ENCODE assay signal across 8 cellular contexts in the genomic region with DNA sequence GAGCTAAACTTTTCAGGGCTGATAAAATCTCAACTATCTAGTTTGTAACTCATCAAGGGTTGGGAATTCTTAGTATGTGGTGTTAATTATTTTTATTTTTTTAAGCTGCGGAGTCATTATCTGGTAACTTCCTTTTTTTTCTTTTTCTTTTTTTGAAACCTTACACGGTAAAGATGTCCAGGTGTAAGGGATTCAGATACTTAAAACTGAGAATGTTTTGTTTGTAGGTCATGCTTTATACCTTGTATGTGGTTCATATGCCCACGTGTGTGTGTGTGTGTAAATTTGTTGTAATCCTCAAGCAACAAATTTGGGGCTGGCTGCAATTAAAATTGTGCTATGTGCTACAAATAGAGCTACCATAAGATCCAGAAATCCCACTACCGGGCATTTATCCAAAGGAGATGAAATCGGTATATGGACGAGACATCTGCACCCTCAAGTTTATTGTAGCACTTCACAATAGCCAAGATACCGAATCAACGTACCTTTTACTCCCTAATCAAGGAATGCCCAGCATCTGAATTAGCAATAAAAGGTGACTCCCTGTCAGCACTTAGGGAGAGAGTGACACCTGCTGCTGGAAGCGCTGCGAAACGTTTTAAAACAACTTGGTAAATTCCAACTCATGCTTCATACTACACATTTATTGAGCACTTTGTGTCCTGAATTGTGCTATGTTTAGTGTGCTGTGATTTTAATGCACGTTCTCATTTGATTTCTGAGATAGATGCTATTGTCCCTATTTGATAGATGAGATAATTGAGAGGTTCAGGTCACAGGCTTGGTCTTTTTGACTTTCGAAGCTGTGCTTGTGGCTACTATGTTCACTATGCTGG. TPM values are rescaled to one million over a fixed set of nuclear protein-coding genes. Genes with fewer than 3 reads are reported as not detected.
DNase-seq lines count a peak whose midpoint lies in the region; ATAC-seq, FAIRE-seq and TF ChIP-seq lines count a peak whose summit lies in the region.

No MANE protein-coding gene starts in this region.

- no peaks in the 10 kb centered on the region for H3K27me3 ChIP-seq in keratinocyte (ENCODE audit: control insufficient read depth, extremely low read depth, insufficient read depth, low read length)

- TF ChIP-seq CTCF in AG09309 (IDR thresholded peaks at IDR 0.05; ENCODE audit: control insufficient read depth, insufficient read depth, low read depth, low read length, missing control alignments), result peak; percentile 40
- peak; percentile 17; the same call in 1 of the 2 replicates for TF ChIP-seq CTCF in GM12874 (IDR thresholded peaks at IDR 0.05; ENCODE audit: insufficient read depth, low read depth, low read length)
- TF ChIP-seq CTCF in keratinocyte (optimal IDR thresholded peaks at IDR 0.05 in 1 of 3, IDR thresholded peaks at IDR 0.05 in 1 of 3, conservative IDR thresholded peaks at IDR 0.05 in 1 of 3; ENCODE audit: extremely low read depth in 1 of 3, insufficient read depth in 2 of 3, low read length in 3 of 3), result peak in 2 of 3 experiments; percentile 22 to 34
- no peak for TF ChIP-seq CTCF in GM20000 (IDR thresholded peaks at IDR 0.05; ENCODE audit: extremely low read depth, missing control alignments)

- FAIRE-seq in keratinocyte (lab: Jason Lieb, UNC), result no peak

- ATAC-seq in activated CD4-positive, CD25-positive, alpha-beta regulatory T cell treated with anti-CD3 and anti-CD28 coated beads, Interleukin-2, amount 50 U/mL, for 24 hours, result no peak

- H3K9me3 ChIP-seq in keratinocyte (ENCODE audit: control insufficient read depth, low read depth, low read length), result no peaks in the 10 kb centered on the region

- peaks cover 4 to 6% of the 10 kb centered on the region in 2 experiments for H3K36me3 ChIP-seq in keratinocyte (ENCODE audit: control insufficient read depth in 2 of 2, extremely low read depth in 1 of 2, insufficient read depth in 2 of 2, low read length in 2 of 2)

- no peak overlapping the region for H3K27ac ChIP-seq in keratinocyte (ENCODE audit: control insufficient read depth, insufficient read depth, low read length)

- H2AFZ ChIP-seq in keratinocyte (ENCODE audit: control insufficient read depth, low read length), result no peak overlapping the region

- DNase-seq in AG09309 (ENCODE audit: low read depth) (no peak), RKO (ENCODE audit: low spot score) (peak; percentile 23), keratinocyte (ENCODE audit: low read depth, low spot score) (no peak), activated T-cell treated with anti-CD3 and anti-CD28 coated beads for 4 hours (no peak), GM20000 (ENCODE audit: low spot score) (no peak)
- no peak for DNase-seq in activated effector memory CD4-positive, alpha-beta T cell treated with anti-CD3 and anti-CD28 coated beads, Interleukin-2, amount 50 U/mL, for 16 hours

- H3K4me1 ChIP-seq in keratinocyte (ENCODE audit: control insufficient read depth, extremely low read depth, insufficient read depth, low read length), result no peaks in the 10 kb centered on the region

- H3K9ac ChIP-seq in keratinocyte (ENCODE audit: control insufficient read depth, extremely low read depth, insufficient read depth, low read length), result no peak overlapping the region

- H3K9me1 ChIP-seq in keratinocyte (ENCODE audit: control insufficient read depth, extremely low read depth, insufficient read depth, low read length), result no peaks in the 10 kb centered on the region

- dilution Hi-C loops in keratinocyte (cut with MboI; ENCODE audit: extremely low pct_ligation_motif_present, low sequenced_read_pairs), result loop anchor here (25.0 kb wide), 1 partner anchor 119 kb away; no protein-coding TSS in a partner anchor

- H3K4me3 ChIP-seq in AG09309 (ENCODE audit: control insufficient read depth, low read depth, low read length) (no peak overlapping the region), keratinocyte (ENCODE audit: control insufficient read depth in 2 of 3, extremely low read depth in 1 of 3, insufficient read depth in 2 of 3, low read depth in 1 of 3, low read length in 3 of 3) (no peak overlapping the region)

- H3K79me2 ChIP-seq in keratinocyte (ENCODE audit: control insufficient read depth, insufficient read depth, low read length), result no peaks in the 10 kb centered on the region

- H4K20me1 ChIP-seq in keratinocyte (ENCODE audit: control insufficient read depth, extremely low read depth, insufficient read depth, low read length), result no peaks in the 10 kb centered on the region

- no peak overlapping the region for H3K4me2 ChIP-seq in keratinocyte (ENCODE audit: control insufficient read depth, extremely low read depth, insufficient read depth, low read depth, low read length)

RNA-seq across cellular contexts. Expression of a gene that starts 16.1 kb away (rescaled TPM):
- 334 to 541 TPM (median 482 TPM) in 3 replicates for polyA plus RNA-seq in keratinocyte
- polyA plus RNA-seq in keratinocyte (2011; ENCODE audit: low read depth), result 146 TPM
- 228 and 437 TPM in 2 replicates for polyA plus RNA-seq in keratinocyte (2011; cell fraction: cytosol; rRNA removed)
- polyA plus RNA-seq in keratinocyte (2011; cell fraction: nucleus; rRNA removed), result 478 and 606 TPM in 2 replicates
- polyA plus RNA-seq in keratinocyte (2012; ENCODE audit: low replicate concordance), result 188 and 366 TPM in 2 replicates
- polyA minus RNA-seq in keratinocyte, result 101 to 276 TPM (median 151 TPM) in 3 replicates
- 207 TPM for polyA minus RNA-seq in keratinocyte (2011; cell fraction: cytosol; rRNA and poly(A)+ RNA removed)
- polyA minus RNA-seq in keratinocyte (2011; cell fraction: nucleus; rRNA and poly(A)+ RNA removed), result 255 and 403 TPM in 2 replicates

RNA-seq across cellular contexts. Expression of a gene that starts 35.2 kb away (rescaled TPM):
- polyA plus RNA-seq in keratinocyte, result 1.4 to 3.8 TPM (median 1.9 TPM) in 3 replicates
- 13.5 TPM for polyA plus RNA-seq in keratinocyte (2011; ENCODE audit: low read depth)
- 0.86 and 1.3 TPM in 2 replicates for polyA plus RNA-seq in keratinocyte (2011; cell fraction: cytosol; rRNA removed)
- 4.9 and 5.1 TPM in 2 replicates for polyA plus RNA-seq in keratinocyte (2011; cell fraction: nucleus; rRNA removed)
- 1.1 and 10.5 TPM in 2 replicates for polyA plus RNA-seq in keratinocyte (2012; ENCODE audit: low replicate concordance)
- polyA minus RNA-seq in keratinocyte, result 0.77 to 2.3 TPM (median 1.4 TPM) in 3 replicates
- polyA minus RNA-seq in keratinocyte (2011; cell fraction: cytosol; rRNA and poly(A)+ RNA removed), result 5.8 TPM
- polyA minus RNA-seq in keratinocyte (2011; cell fraction: nucleus; rRNA and poly(A)+ RNA removed), result 1.7 and 3.2 TPM in 2 replicates
